ENCODE assay signal across 8 cellular contexts in the genomic region with DNA sequence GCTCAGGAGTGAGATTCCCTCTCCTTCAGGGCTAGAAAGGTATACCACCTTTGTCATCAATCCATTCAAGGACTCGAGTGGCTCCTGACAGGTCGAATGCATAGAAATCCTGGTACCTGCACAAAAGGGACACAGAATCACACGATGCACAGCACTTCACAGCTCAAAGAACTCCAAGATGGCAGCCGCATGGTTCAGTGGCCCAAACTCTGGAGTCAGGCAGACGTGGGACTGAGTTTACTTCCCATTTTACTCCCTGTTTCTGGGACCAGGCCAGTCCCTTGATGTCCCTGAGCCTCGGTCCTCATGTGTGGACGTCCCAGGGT. TPM values are rescaled to one million over a fixed set of nuclear protein-coding genes. Genes with fewer than 3 reads are reported as not detected.
DNase-seq lines count a peak whose midpoint lies in the region; TF ChIP-seq lines count a peak whose summit lies in the region.

No MANE protein-coding gene starts in this region.

- H3K27me3 Mint-ChIP-seq in progenitor cell of endocrine pancreas: peaks cover 14% of the 10 kb centered on the region

- TF ChIP-seq CTCF in GM06990 (IDR thresholded peaks at IDR 0.05; ENCODE audit: insufficient read depth, low read length, poor library complexity, severe bottlenecking) (no peak), Peyer's patch (IDR thresholded peaks at IDR 0.05) (no peak), esophagus muscularis mucosa (IDR thresholded peaks at IDR 0.05) (no peak), progenitor cell of endocrine pancreas (IDR thresholded peaks at IDR 0.05; ENCODE audit: unreplicated experiment) (no peak)

- DNase-seq in GM06990 (ENCODE audit: extremely low read depth, insufficient read length) (no peak), Peyer's patch (no peak), esophagus muscularis mucosa (ENCODE audit: extremely low spot score) (no peak), progenitor cell of endocrine pancreas (ENCODE audit: low spot score, unreplicated experiment) (no peak), NCI-H510A (lab: John Stamatoyannopoulos, UW) (no peak), SHP77 treated with DMSO at 0.1 percent for 48 hours (lab: John Stamatoyannopoulos, UW) (no peak), NCI-H2029 treated with DMSO at 0.1 percent for 48 hours (lab: John Stamatoyannopoulos, UW) (no peak), RKO (ENCODE audit: low spot score) (no peak)

- no peaks in the 10 kb centered on the region for H3K9me3 Mint-ChIP-seq in progenitor cell of endocrine pancreas (ENCODE audit: low read depth)

- peak overlapping the region; percentile 98 for H3K27ac Mint-ChIP-seq in progenitor cell of endocrine pancreas

- peaks cover 0 to 30% (median 6%) of the 10 kb centered on the region in 4 donors for H3K4me1 ChIP-seq in Peyer's patch
- H3K4me1 ChIP-seq in esophagus muscularis mucosa: peaks cover 44 to 69% (median 55%) of the 10 kb centered on the region in 4 donors

- no peak for TF ChIP-seq EP300 in esophagus muscularis mucosa (IDR thresholded peaks at IDR 0.05)

- peak overlapping the region; percentile 96 for H3K4me3 ChIP-seq in GM06990 (replicated peaks; ENCODE audit: low read depth, low read length)
- peak overlapping the region; percentile 55 to 88 (median 78) for H3K4me3 ChIP-seq in Peyer's patch
- H3K4me3 ChIP-seq in esophagus muscularis mucosa: peak overlapping the region; percentile 75 to 83 (median 78)

- peaks cover 17% of the 10 kb centered on the region for H3K4me1 Mint-ChIP-seq in progenitor cell of endocrine pancreas (ENCODE audit: low read depth)

- intact Hi-C loops in esophagus muscularis mucosa (cut with DNase I): no loop called here

- peak overlapping the region; percentile 99 for H3K4me3 Mint-ChIP-seq in progenitor cell of endocrine pancreas (ENCODE audit: low read depth)

- H3K9me3 ChIP-seq in Peyer's patch: no peaks in the 10 kb centered on the region
- no peaks in the 10 kb centered on the region for H3K9me3 ChIP-seq in esophagus muscularis mucosa

- H3K27me3 ChIP-seq in GM06990 (replicated peaks; ENCODE audit: control insufficient read depth, insufficient read depth, low read length) (no peaks in the 10 kb centered on the region), Peyer's patch (no peaks in the 10 kb centered on the region), esophagus muscularis mucosa (no peaks in the 10 kb centered on the region)

- 18% methylated on average over 7 of the region's 7 CpGs for WGBS in esophagus muscularis mucosa

- peaks cover 6% of the 10 kb centered on the region for H3K36me3 ChIP-seq in GM06990 (ENCODE audit: control insufficient read depth, insufficient read depth, low read length)
- peaks cover 0 to 38% (median 0%) of the 10 kb centered on the region in 3 donors for H3K36me3 ChIP-seq in Peyer's patch
- H3K36me3 ChIP-seq in esophagus muscularis mucosa: peaks cover 30 to 38% (median 36%) of the 10 kb centered on the region in 4 donors

- TF ChIP-seq POLR2A in Peyer's patch (IDR thresholded peaks at IDR 0.05) (no peak), esophagus muscularis mucosa (IDR thresholded peaks at IDR 0.05; ENCODE audit: low read depth) (no peak)

- peak overlapping the region; percentile 63 to 84 (median 82) for H3K27ac ChIP-seq in Peyer's patch
- H3K27ac ChIP-seq in esophagus muscularis mucosa (replicated peaks in 1 of 4): peak overlapping the region; percentile 83 to 91 (median 86)

- H3K36me3 Mint-ChIP-seq in progenitor cell of endocrine pancreas (ENCODE audit: insufficient read depth): peaks cover 12% of the 10 kb centered on the region

RNA-seq across cellular contexts. Expression of gene WDR73, which starts 0.5 kb away (rescaled TPM):
- total RNA-seq in Peyer's patch (10 to 100 TPM; 17.0 to 53.6 (median 29.8) TPM), esophagus muscularis mucosa (10 to 100 TPM; 16.7 to 22.8 (median 18.4) TPM), progenitor cell of endocrine pancreas (65.7 and 69.8 TPM in 2 replicates)

RNA-seq across cellular contexts. Expression of gene NMB, which starts 4.5 kb away (rescaled TPM):
- total RNA-seq in Peyer's patch (1 to 10 TPM in 3 of 4 donors, not detected in 1; 1.6 to 2.8 (median 2.7) TPM), esophagus muscularis mucosa (1 to 10 TPM; 3.6 to 7.4 (median 5.1) TPM), progenitor cell of endocrine pancreas (4.9 and 6.1 TPM in 2 replicates)

RNA-seq across cellular contexts. Expression of gene ZSCAN2, which starts 52.7 kb away (rescaled TPM):
- 10 to 100 TPM in 2 of 4 donors, 1 to 10 TPM in 2; 4.4 to 22.3 (median 10.2) TPM for total RNA-seq in Peyer's patch
- 1 to 10 TPM; 4.6 to 9.5 (median 7.7) TPM for total RNA-seq in esophagus muscularis mucosa
- total RNA-seq in progenitor cell of endocrine pancreas: 44.6 and 46.7 TPM in 2 replicates
